In genomic region chr18:33356735-33357134, GRCh38 we compare ENCODE assay signal across 36 cellular contexts.
"Had no signal": no experiment of that assay in that cellular context is flagged by ENCODE, and none has a peak within 500 bp of the region (broad histone marks: within the 10 kb centered on the region; RNA-seq: fewer than 3 reads in every experiment).

No MANE protein-coding gene starts in this region.

- DNase-seq: activated CD4-positive, alpha-beta memory T cell treated with anti-CD3 and anti-CD28 coated beads for 36 hours; activated CD4-positive, alpha-beta T cell treated with anti-CD3 and anti-CD28 coated beads for 36 hours; activated CD4-positive, alpha-beta T cell treated with anti-CD3 and anti-CD28 coated beads, Interleukin-2, amount 10 ng/mL, durations not matched to agents 24 days and 14 days; activated CD4-positive, CD25-positive, alpha-beta regulatory T cell; activated CD4-positive, CD25-positive, alpha-beta regulatory T cell treated with anti-CD3 and anti-CD28 coated beads, Interleukin-2, amount 50 U/mL, for 72 hours; activated CD8-positive, alpha-beta memory T cell treated with anti-CD3 and anti-CD28 coated beads, Interleukin-2, amount 10 ng/mL, durations not matched to agents 7 days and 5 days; activated CD8-positive, alpha-beta memory T cell treated with anti-CD3 and anti-CD28 coated beads, Interleukin-2, amount 50 U/mL, for 4 hours; activated CD8-positive, alpha-beta T cell treated with anti-CD3 and anti-CD28 coated beads, Interleukin-2, amount 10 ng/mL, durations not matched to agents 7 days and 5 days; activated gamma-delta T cell; activated naive CD4-positive, alpha-beta T cell; activated naive CD4-positive, alpha-beta T cell treated with anti-CD3 and anti-CD28 coated beads, Interleukin-2, amount 50 U/mL, for 16 hours; activated naive CD8-positive, alpha-beta T cell treated with anti-CD3 and anti-CD28 coated beads, Interleukin-2, amount 50 U/mL, for 24 hours; activated T-cell treated with anti-CD3 and anti-CD28 coated beads, Interleukin-2, amount 50 U/mL, for 1 hour; activated T-cell treated with anti-CD3 and anti-CD28 coated beads, Interleukin-2, amount 50 U/mL, for 48 hours; adrenal gland; amygdala; aorta; body of pancreas; caudate nucleus; cortex of kidney; dermis blood vessel endothelial cell; effector CD8-positive, alpha-beta T cell; esophagus squamous epithelium; foreskin melanocyte; T-helper 1 cell; T-helper 17 cell; T1000; WERI-Rb-1 had no signal

- H3K27ac Mint-ChIP-seq: activated CD4-positive, alpha-beta memory T cell treated with anti-CD3 and anti-CD28 coated beads for 36 hours; activated CD4-positive, alpha-beta T cell treated with anti-CD3 and anti-CD28 coated beads for 36 hours; activated CD4-positive, alpha-beta T cell treated with anti-CD3 and anti-CD28 coated beads, Interleukin-2, amount 10 ng/mL, durations not matched to agents 24 days and 14 days; activated CD8-positive, alpha-beta memory T cell treated with anti-CD3 and anti-CD28 coated beads, Interleukin-2, amount 10 ng/mL, durations not matched to agents 7 days and 5 days; activated CD8-positive, alpha-beta T cell treated with anti-CD3 and anti-CD28 coated beads, Interleukin-2, amount 10 ng/mL, durations not matched to agents 7 days and 5 days; activated naive CD8-positive, alpha-beta T cell; activated naive CD8-positive, alpha-beta T cell treated with anti-CD3 and anti-CD28 coated beads, Interleukin-2, amount 50 U/mL, for 24 hours; activated T-helper 1 cell treated with anti-CD3 and anti-CD28 coated beads, Interleukin-12 subunit alpha, Interleukin-12 subunit beta, Interleukin-2, Interleukin-4 antibody, amounts not matched to agents 30 ng/mL and 10 ng/mL and 1 ng/mL, durations not matched to agents 14 hours and 24 hours and 36 hours; T-helper 17 cell; T-helper 2 cell treated with Interferon-gamma antibody and Interleukin-4, amounts not matched to agents 5 μg/mL and 100 μg/mL, for 36 hours had no signal

- ATAC-seq: activated CD4-positive, alpha-beta T cell treated with anti-CD3 and anti-CD28 coated beads for 36 hours; activated CD8-positive, alpha-beta memory T cell treated with anti-CD3 and anti-CD28 coated beads, Interleukin-2, amount 10 ng/mL, durations not matched to agents 7 days and 5 days; activated CD8-positive, alpha-beta T cell treated with anti-CD3 and anti-CD28 coated beads, Interleukin-2, amount 10 ng/mL, durations not matched to agents 7 days and 5 days; activated naive CD8-positive, alpha-beta T cell treated with anti-CD3 and anti-CD28 coated beads, Interleukin-2, amount 50 U/mL, for 24 hours; body of pancreas; gastroesophageal sphincter; T-helper 17 cell had no signal

- H3K27me3 ChIP-seq: adrenal gland, body of pancreas, esophagus squamous epithelium, gastroesophageal sphincter had no signal

- H3K4me1 Mint-ChIP-seq: activated CD4-positive, alpha-beta T cell treated with anti-CD3 and anti-CD28 coated beads for 36 hours; activated CD4-positive, alpha-beta T cell treated with anti-CD3 and anti-CD28 coated beads, Interleukin-2, amount 10 ng/mL, durations not matched to agents 24 days and 14 days; activated CD8-positive, alpha-beta memory T cell treated with anti-CD3 and anti-CD28 coated beads, Interleukin-2, amount 10 ng/mL, durations not matched to agents 7 days and 5 days; activated naive CD8-positive, alpha-beta T cell treated with anti-CD3 and anti-CD28 coated beads, Interleukin-2, amount 50 U/mL, for 24 hours; T-helper 17 cell had no signal

- H3K4me3 ChIP-seq: adrenal gland, body of pancreas, esophagus squamous epithelium, gastroesophageal sphincter had no signal

- H3K4me3 Mint-ChIP-seq: activated CD4-positive, alpha-beta memory T cell treated with anti-CD3 and anti-CD28 coated beads for 36 hours; activated CD4-positive, alpha-beta T cell treated with anti-CD3 and anti-CD28 coated beads for 36 hours; activated CD4-positive, alpha-beta T cell treated with anti-CD3 and anti-CD28 coated beads, Interleukin-2, amount 10 ng/mL, durations not matched to agents 24 days and 14 days; activated CD8-positive, alpha-beta memory T cell treated with anti-CD3 and anti-CD28 coated beads, Interleukin-2, amount 10 ng/mL, durations not matched to agents 7 days and 5 days; activated CD8-positive, alpha-beta T cell treated with anti-CD3 and anti-CD28 coated beads, Interleukin-2, amount 10 ng/mL, durations not matched to agents 7 days and 5 days; activated naive CD8-positive, alpha-beta T cell; activated naive CD8-positive, alpha-beta T cell treated with anti-CD3 and anti-CD28 coated beads, Interleukin-2, amount 50 U/mL, for 24 hours; activated T-helper 1 cell treated with anti-CD3 and anti-CD28 coated beads, Interleukin-12 subunit alpha, Interleukin-12 subunit beta, Interleukin-2, Interleukin-4 antibody, amounts not matched to agents 30 ng/mL and 10 ng/mL and 1 ng/mL, durations not matched to agents 14 hours and 24 hours and 36 hours; T-helper 17 cell; T-helper 2 cell treated with Interferon-gamma antibody and Interleukin-4, amounts not matched to agents 5 μg/mL and 100 μg/mL, for 36 hours had no signal

- H3K27ac ChIP-seq: adrenal gland, body of pancreas, epithelial cell of prostate, esophagus squamous epithelium, gastroesophageal sphincter, WERI-Rb-1 had no signal

- H3K9me3 Mint-ChIP-seq: activated CD4-positive, alpha-beta T cell treated with anti-CD3 and anti-CD28 coated beads, Interleukin-2, amount 10 ng/mL, durations not matched to agents 24 days and 14 days had no signal

- H3K36me3 Mint-ChIP-seq: activated CD4-positive, alpha-beta memory T cell treated with anti-CD3 and anti-CD28 coated beads for 36 hours; activated CD8-positive, alpha-beta memory T cell treated with anti-CD3 and anti-CD28 coated beads, Interleukin-2, amount 10 ng/mL, durations not matched to agents 7 days and 5 days; activated naive CD8-positive, alpha-beta T cell had no signal

- H3K27me3 Mint-ChIP-seq: activated CD4-positive, alpha-beta memory T cell treated with anti-CD3 and anti-CD28 coated beads for 36 hours; activated CD4-positive, alpha-beta T cell treated with anti-CD3 and anti-CD28 coated beads for 36 hours; activated CD4-positive, alpha-beta T cell treated with anti-CD3 and anti-CD28 coated beads, Interleukin-2, amount 10 ng/mL, durations not matched to agents 24 days and 14 days; activated CD8-positive, alpha-beta memory T cell treated with anti-CD3 and anti-CD28 coated beads, Interleukin-2, amount 10 ng/mL, durations not matched to agents 7 days and 5 days; activated naive CD8-positive, alpha-beta T cell; activated naive CD8-positive, alpha-beta T cell treated with anti-CD3 and anti-CD28 coated beads, Interleukin-2, amount 50 U/mL, for 24 hours; T-helper 17 cell had no signal

- FAIRE-seq: colon, endometrium, endothelial cell of umbilical vein had no signal
